In the genomic region with DNA sequence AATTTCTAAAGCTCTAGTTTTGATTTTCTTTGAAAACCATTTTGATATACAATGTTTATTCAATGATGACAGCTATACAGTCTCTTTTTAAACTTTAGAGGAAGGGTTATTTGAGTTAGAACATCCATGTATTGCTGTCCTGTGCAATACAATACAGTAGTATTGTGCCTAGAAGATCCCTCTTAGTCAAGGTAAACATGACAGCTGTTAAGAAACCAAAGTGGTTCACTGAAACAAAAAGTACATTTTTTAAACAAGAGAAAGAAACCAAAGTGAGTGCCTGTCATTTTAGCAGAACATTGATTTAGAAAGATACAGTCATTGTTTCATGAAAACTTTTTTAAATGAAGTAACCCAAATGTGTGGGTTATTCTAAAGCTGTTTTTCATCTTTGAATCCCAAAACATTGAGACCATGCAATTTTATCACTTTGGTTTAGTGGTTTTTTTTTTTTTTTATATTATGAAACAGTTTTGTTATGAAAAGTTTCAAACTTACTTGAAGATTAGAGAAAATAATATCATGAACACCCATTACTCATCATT, we compare ENCODE assay signal across 17 cellular contexts. TPM values are rescaled to one million over a fixed set of nuclear protein-coding genes. Genes with fewer than 3 reads are reported as not detected.
A peak's percentile ranks its signal among the peaks of the same experiment; 100 is the strongest.
DNase-seq lines count a peak whose midpoint lies in the region; ATAC-seq and TF ChIP-seq lines count a peak whose summit lies in the region.
"Had no signal": no experiment of that assay in that cellular context is flagged by ENCODE, and none has a peak within 500 bp of the region (broad histone marks: within the 10 kb centered on the region; RNA-seq: fewer than 3 reads in every experiment).

No MANE protein-coding gene starts in this region.

- no peaks in the 10 kb centered on the region for H3K9me3 Mint-ChIP-seq in activated naive CD4-positive, alpha-beta T cell treated with anti-CD3 and anti-CD28 coated beads, Interleukin-2, amount 50 U/mL, for 72 hours
- H3K9me3 Mint-ChIP-seq in activated naive CD4-positive, alpha-beta T cell treated with anti-CD3 and anti-CD28 coated beads, Interleukin-2, amount 10 ng/mL, durations not matched to agents 7 days and 5 days: no peaks in the 10 kb centered on the region
- no peaks in the 10 kb centered on the region for H3K9me3 Mint-ChIP-seq in stimulated activated naive CD8-positive, alpha-beta T cell treated with anti-CD3 and anti-CD28 coated beads, Interleukin-15, amount 100 ng/mL, for 72 hours
- H3K9me3 Mint-ChIP-seq: stimulated activated naive CD8-positive, alpha-beta T cell treated with anti-CD3 and anti-CD28 coated beads, Interleukin-15, Interleukin-2, amounts not matched to agents 100 ng/mL and 50 ng/mL, for 24 hours had no signal

- H3K4me1 Mint-ChIP-seq in activated naive CD4-positive, alpha-beta T cell treated with anti-CD3 and anti-CD28 coated beads, Interleukin-2, amount 10 ng/mL, durations not matched to agents 7 days and 5 days: no peaks in the 10 kb centered on the region
- H3K4me1 Mint-ChIP-seq in stimulated activated naive CD8-positive, alpha-beta T cell treated with anti-CD3 and anti-CD28 coated beads, Interleukin-15, amount 100 ng/mL, for 72 hours: peaks cover 10% of the 10 kb centered on the region

- H3K27ac ChIP-seq in vagina: no peak overlapping the region
- H3K27ac ChIP-seq: hepatocyte, SJSA1 had no signal

- no peak for DNase-seq in activated naive CD4-positive, alpha-beta T cell treated with anti-CD3 and anti-CD28 coated beads, Interleukin-2, amount 50 U/mL, for 72 hours (ENCODE audit: low spot score in 2 of 2)
- DNase-seq in activated naive CD4-positive, alpha-beta T cell treated with anti-CD3 and anti-CD28 coated beads, Interleukin-2, amount 10 ng/mL, durations not matched to agents 7 days and 5 days: no peak
- DNase-seq in stimulated activated naive CD8-positive, alpha-beta T cell treated with anti-CD3 and anti-CD28 coated beads, Interleukin-15, amount 100 ng/mL, for 72 hours: no peak
- DNase-seq in AG20443 (ENCODE audit: low spot score) (no peak), vagina (ENCODE audit: extremely low spot score in 2 of 2) (no peak), H7 (no peak)
- DNase-seq: ACHN; activated CD4-positive, alpha-beta T cell treated with anti-CD3 and anti-CD28 coated beads, Interleukin-2, amount 50 U/mL, for 48 hours; activated gamma-delta T cell; left cardiac atrium; mucosa of descending colon had no signal

- H3K4me1 ChIP-seq in vagina: peaks cover 30% of the 10 kb centered on the region
- H3K4me1 ChIP-seq: SJSA1 had no signal

- peaks cover 0 to 21% of the 10 kb centered on the region in 2 donors for H3K36me3 ChIP-seq in vagina
- H3K36me3 ChIP-seq in H7 (replicated peaks; ENCODE audit: control insufficient read depth, insufficient read depth, low read length): peaks cover 2% of the 10 kb centered on the region

- intact Hi-C loops in vagina (cut with DNase I): no loop called here

- TF ChIP-seq CTCF in vagina (IDR thresholded peaks at IDR 0.05): no peak

- H3K27me3 ChIP-seq in vagina (no peaks in the 10 kb centered on the region), H7 (ENCODE audit: control insufficient read depth, insufficient read depth, low read length) (no peaks in the 10 kb centered on the region)
- H3K27me3 ChIP-seq: hepatocyte, SJSA1 had no signal

- no peaks in the 10 kb centered on the region for H3K27me3 Mint-ChIP-seq in activated naive CD4-positive, alpha-beta T cell treated with anti-CD3 and anti-CD28 coated beads, Interleukin-2, amount 10 ng/mL, durations not matched to agents 7 days and 5 days
- no peaks in the 10 kb centered on the region for H3K27me3 Mint-ChIP-seq in stimulated activated naive CD8-positive, alpha-beta T cell treated with anti-CD3 and anti-CD28 coated beads, Interleukin-15, amount 100 ng/mL, for 72 hours
- H3K27me3 Mint-ChIP-seq: stimulated activated naive CD8-positive, alpha-beta T cell treated with anti-CD3 and anti-CD28 coated beads, Interleukin-15, Interleukin-2, amounts not matched to agents 100 ng/mL and 50 ng/mL, for 24 hours had no signal

- peaks cover 0 to 24% of the 10 kb centered on the region in 2 donors for H3K36me3 Mint-ChIP-seq in activated naive CD4-positive, alpha-beta T cell treated with anti-CD3 and anti-CD28 coated beads, Interleukin-2, amount 50 U/mL, for 72 hours
- H3K36me3 Mint-ChIP-seq in activated naive CD4-positive, alpha-beta T cell treated with anti-CD3 and anti-CD28 coated beads, Interleukin-2, amount 10 ng/mL, durations not matched to agents 7 days and 5 days: peaks cover 29% of the 10 kb centered on the region

- CTCF ChIA-PET in activated naive CD4-positive, alpha-beta T cell treated with anti-CD3 and anti-CD28 coated beads, Interleukin-2, amount 10 ng/mL, durations not matched to agents 7 days and 5 days (lab: Charles Lee): no interaction called here

- H3K9me3 ChIP-seq in vagina: no peaks in the 10 kb centered on the region
- H3K9me3 ChIP-seq: mucosa of descending colon, SJSA1 had no signal

- H3K27ac Mint-ChIP-seq in activated naive CD4-positive, alpha-beta T cell treated with anti-CD3 and anti-CD28 coated beads, Interleukin-2, amount 50 U/mL, for 72 hours: no peak overlapping the region
- no peak overlapping the region for H3K27ac Mint-ChIP-seq in activated naive CD4-positive, alpha-beta T cell treated with anti-CD3 and anti-CD28 coated beads, Interleukin-2, amount 10 ng/mL, durations not matched to agents 7 days and 5 days
- no peak overlapping the region for H3K27ac Mint-ChIP-seq in stimulated activated naive CD8-positive, alpha-beta T cell treated with anti-CD3 and anti-CD28 coated beads, Interleukin-15, amount 100 ng/mL, for 72 hours
- H3K27ac Mint-ChIP-seq: stimulated activated naive CD8-positive, alpha-beta T cell treated with anti-CD3 and anti-CD28 coated beads, Interleukin-15, Interleukin-2, amounts not matched to agents 100 ng/mL and 50 ng/mL, for 24 hours had no signal

- H3K4me3 Mint-ChIP-seq in activated naive CD4-positive, alpha-beta T cell treated with anti-CD3 and anti-CD28 coated beads, Interleukin-2, amount 10 ng/mL, durations not matched to agents 7 days and 5 days: no peak overlapping the region
- H3K4me3 Mint-ChIP-seq in stimulated activated naive CD8-positive, alpha-beta T cell treated with anti-CD3 and anti-CD28 coated beads, Interleukin-15, amount 100 ng/mL, for 72 hours: no peak overlapping the region
- H3K4me3 Mint-ChIP-seq: stimulated activated naive CD8-positive, alpha-beta T cell treated with anti-CD3 and anti-CD28 coated beads, Interleukin-15, Interleukin-2, amounts not matched to agents 100 ng/mL and 50 ng/mL, for 24 hours had no signal

- no peak for TF ChIP-seq POLR2A in vagina (IDR thresholded peaks at IDR 0.05)

- peak; percentile 49 to 96 for ATAC-seq in activated naive CD4-positive, alpha-beta T cell treated with anti-CD3 and anti-CD28 coated beads, Interleukin-2, amount 50 U/mL, for 72 hours
- peak; percentile 56 for ATAC-seq in GM21723 (IDR thresholded peaks at IDR 0.05; ENCODE audit: unreplicated experiment)
- ATAC-seq in HG03175 (IDR thresholded peaks at IDR 0.05; ENCODE audit: unreplicated experiment): peak; percentile 41
- ATAC-seq in stimulated activated naive CD8-positive, alpha-beta T cell treated with anti-CD3 and anti-CD28 coated beads, Interleukin-15, amount 100 ng/mL, for 72 hours: peak; percentile 75
- ATAC-seq: left cardiac atrium, mucosa of descending colon had no signal

- H3K4me3 ChIP-seq in vagina (no peak overlapping the region), H7 (ENCODE audit: insufficient read depth, low read depth, low read length) (no peak overlapping the region)
- H3K4me3 ChIP-seq: hepatocyte, mucosa of descending colon, SJSA1, smooth muscle cell had no signal

RNA-seq across cellular contexts. Expression of a gene that starts 15.5 kb away (rescaled TPM):
- 10 to 100 TPM; 35.3 to 70.5 TPM for total RNA-seq in activated naive CD4-positive, alpha-beta T cell treated with anti-CD3 and anti-CD28 coated beads, Interleukin-2, amount 50 U/mL, for 72 hours
- 64.1 TPM for total RNA-seq in vagina
- total RNA-seq in H7 (2014; rRNA removed; shearing (Covaris generic)): 10.5 and 13.6 TPM in 2 replicates
